In the genomic region with DNA sequence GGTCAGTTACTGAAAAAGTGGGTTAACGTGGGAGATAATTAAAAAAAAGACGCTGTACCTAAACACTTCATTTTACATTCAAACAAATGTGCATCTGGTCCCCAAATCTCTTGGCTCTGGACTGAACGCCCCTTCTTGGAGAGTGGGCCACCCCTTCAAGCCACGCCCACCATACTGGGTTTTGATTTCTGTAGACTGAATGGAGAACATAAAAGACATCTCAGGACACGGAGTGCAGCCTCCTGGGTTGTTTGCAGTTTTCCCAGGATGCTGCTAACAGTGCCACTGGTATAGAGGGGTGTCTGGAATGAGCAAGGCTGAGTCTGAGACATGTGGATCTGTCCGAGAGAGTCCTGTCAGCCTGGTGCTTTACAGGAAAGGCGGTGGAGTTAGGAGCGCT, we compare ENCODE assay signal across 15 cellular contexts. TPM values are rescaled to one million over a fixed set of nuclear protein-coding genes. Genes with fewer than 3 reads are reported as not detected.
DNase-seq lines count a peak whose midpoint lies in the region; ATAC-seq and TF ChIP-seq lines count a peak whose summit lies in the region.
"Had no signal": no experiment of that assay in that cellular context is flagged by ENCODE, and none has a peak within 500 bp of the region (broad histone marks: within the 10 kb centered on the region; RNA-seq: fewer than 3 reads in every experiment).

No MANE protein-coding gene starts in this region.

- in situ Hi-C loops in Panc1 (cut with HindIII; ENCODE audit: low pct_unique_long_range_greater_than_20kb, low sequenced_read_pairs) (no loop called here), gastrocnemius medialis (cut with MboI; ENCODE audit: low sequenced_read_pairs in 4 of 4) (no loop called here)

- ATAC-seq in Panc1 (no peak), gastrocnemius medialis (no peak)
- ATAC-seq: CD8-positive, alpha-beta T cell had no signal

- CTCF ChIA-PET in Caco-2 (lab: Charles Lee) (no interaction called here), Panc1 (lab: Charles Lee) (no interaction called here)

- 94 to 97% (median 96%) methylated on average over 8 of the region's 8 CpGs for WGBS in spleen, 5 donors

- H3K27me3 Mint-ChIP-seq in Caco-2 (ENCODE audit: insufficient read depth, unreplicated experiment) (no peaks in the 10 kb centered on the region), glutamatergic neuron (ENCODE audit: unreplicated experiment) (peaks cover 5% of the 10 kb centered on the region)

- H3K36me3 ChIP-seq in Caco-2 (ENCODE audit: control insufficient read depth, insufficient read depth, low read length) = peaks cover 10% of the 10 kb centered on the region
- H3K36me3 ChIP-seq in Panc1 (ENCODE audit: control insufficient read depth, insufficient read depth, low read length) = no peaks in the 10 kb centered on the region
- peaks cover 0 to 87% (median 19%) of the 10 kb centered on the region in 6 donors for H3K36me3 ChIP-seq in spleen
- peaks cover 0 to 6% of the 10 kb centered on the region in 2 donors for H3K36me3 ChIP-seq in gastrocnemius medialis

- TF ChIP-seq CTCF in Caco-2 (IDR thresholded peaks at IDR 0.05; ENCODE audit: insufficient read depth in 1 of 2, low read depth in 1 of 2, low read length in 1 of 2, severe bottlenecking in 1 of 2, unreplicated experiment in 1 of 2) (no peak), Panc1 (IDR thresholded peaks at IDR 0.05) (no peak), glutamatergic neuron (IDR thresholded peaks at IDR 0.05; ENCODE audit: partially characterized antibody, unreplicated experiment) (no peak), spleen (IDR thresholded peaks at IDR 0.05 in 8 of 11, conservative IDR thresholded peaks at IDR 0.05 in 3 of 11) (no peak), gastrocnemius medialis (IDR thresholded peaks at IDR 0.05 in 4 of 5, conservative IDR thresholded peaks at IDR 0.05 in 1 of 5) (no peak)

- TF ChIP-seq POLR2A in spleen (IDR thresholded peaks at IDR 0.05) = no peak
- TF ChIP-seq POLR2A in gastrocnemius medialis (IDR thresholded peaks at IDR 0.05) = no peak

- BruUV-seq in Caco-2 (replicated peaks; lab: Mats Ljungman, UMichigan) = TSS peak; percentile 17
- BruUV-seq in Panc1 (replicated peaks; lab: Mats Ljungman, UMichigan) = TSS peak; percentile 53

- H3K27me3 ChIP-seq in Caco-2 (replicated peaks; ENCODE audit: control insufficient read depth, insufficient read depth, low read length) = no peaks in the 10 kb centered on the region
- H3K27me3 ChIP-seq in Panc1 (ENCODE audit: control insufficient read depth, insufficient read depth, low read length) = no peaks in the 10 kb centered on the region
- no peaks in the 10 kb centered on the region for H3K27me3 ChIP-seq in spleen (replicated peaks in 1 of 7)
- H3K27me3 ChIP-seq in gastrocnemius medialis = no peaks in the 10 kb centered on the region
- H3K27me3 ChIP-seq: BE2C had no signal

- no peak overlapping the region for H3K4me3 ChIP-seq in Caco-2 (ENCODE audit: low read depth, low read length)
- H3K4me3 ChIP-seq in Panc1 (ENCODE audit: low read depth in 2 of 2, low read length in 2 of 2) = no peak overlapping the region
- H3K4me3 ChIP-seq in spleen = no peak overlapping the region
- H3K4me3 ChIP-seq in gastrocnemius medialis = no peak overlapping the region
- H3K4me3 ChIP-seq: HAP-1 had no signal

- H3K4me1 Mint-ChIP-seq in Caco-2 (ENCODE audit: low read depth, unreplicated experiment) (no peaks in the 10 kb centered on the region), glutamatergic neuron (ENCODE audit: low read depth, unreplicated experiment) (peaks cover 22% of the 10 kb centered on the region)

- H3K36me3 Mint-ChIP-seq in Caco-2 (ENCODE audit: insufficient read depth, unreplicated experiment) (peaks cover 72% of the 10 kb centered on the region), glutamatergic neuron (ENCODE audit: unreplicated experiment) (peaks cover 28% of the 10 kb centered on the region)

- DNase-seq in Caco-2 (peak in 1 of 2 experiments; percentile 14), Panc1 (ENCODE audit: low read depth, low spot score) (no peak), glutamatergic neuron (no peak), spleen (peak; percentile 1), NCI-H146 (lab: John Stamatoyannopoulos, UW) (no peak), D341Med (ENCODE audit: low spot score) (no peak), gastrocnemius medialis (no peak)
- no peak for DNase-seq in stimulated activated CD4-positive, alpha-beta T cell treated with anti-CD3 and anti-CD28 coated beads, Interleukin-2, amount 100 ng/mL, for 48 hours
- DNase-seq: BE2C, EL, NCI-H2227 treated with DMSO at 0.1 percent for 48 hours, NCI-H526 had no signal

- no peak overlapping the region for H3K27ac Mint-ChIP-seq in Caco-2 (ENCODE audit: unreplicated experiment)
- H3K27ac Mint-ChIP-seq in glutamatergic neuron (ENCODE audit: unreplicated experiment) = peak overlapping the region; percentile 20
- H3K27ac Mint-ChIP-seq: CD8-positive, alpha-beta T cell had no signal

- intact Hi-C loops in Caco-2 (cut with micrococcal nuclease; ENCODE audit: unreplicated experiment) = no loop called here
- intact Hi-C loops in Panc1 (cut with micrococcal nuclease; ENCODE audit: unreplicated experiment) = no loop called here
- intact Hi-C loops in spleen (cut with DNase I; ENCODE audit: low total_unique reads) = no loop called here
- intact Hi-C loops in gastrocnemius medialis (cut with DNase I; ENCODE audit: low total_unique reads) = no loop called here

- H3K27ac ChIP-seq in Panc1 (ENCODE audit: low read length) (no peak overlapping the region), spleen (no peak overlapping the region), gastrocnemius medialis (no peak overlapping the region)
- H3K27ac ChIP-seq: RWPE1 had no signal

- POLR2A ChIA-PET in Caco-2 (lab: Charles Lee) = no interaction called here
- POLR2A ChIA-PET in Panc1 (lab: Charles Lee) = no interaction called here

- H3K9me3 ChIP-seq in Caco-2 = no peaks in the 10 kb centered on the region
- no peaks in the 10 kb centered on the region for H3K9me3 ChIP-seq in Panc1 (ENCODE audit: control insufficient read depth, insufficient read depth, low read depth, low read length)
- peaks cover 0 to 7% (median 0%) of the 10 kb centered on the region in 8 donors for H3K9me3 ChIP-seq in spleen
- no peaks in the 10 kb centered on the region for H3K9me3 ChIP-seq in gastrocnemius medialis
- H3K9me3 ChIP-seq: BE2C, HAP-1 had no signal

- H3K4me1 ChIP-seq in Caco-2 = no peaks in the 10 kb centered on the region
- no peaks in the 10 kb centered on the region for H3K4me1 ChIP-seq in Panc1 (ENCODE audit: control insufficient read depth, insufficient read depth, low read length)
- no peaks in the 10 kb centered on the region for H3K4me1 ChIP-seq in spleen
- H3K4me1 ChIP-seq in gastrocnemius medialis = no peaks in the 10 kb centered on the region
- H3K4me1 ChIP-seq: BE2C, HAP-1 had no signal

- H3K4me3 Mint-ChIP-seq in Caco-2 (ENCODE audit: unreplicated experiment) = no peak overlapping the region
- no peak overlapping the region for H3K4me3 Mint-ChIP-seq in glutamatergic neuron (ENCODE audit: unreplicated experiment)
- H3K4me3 Mint-ChIP-seq: CD8-positive, alpha-beta T cell had no signal

- no peaks in the 10 kb centered on the region for H3K9me3 Mint-ChIP-seq in Caco-2 (ENCODE audit: unreplicated experiment)
- peaks cover 14% of the 10 kb centered on the region for H3K9me3 Mint-ChIP-seq in glutamatergic neuron (ENCODE audit: unreplicated experiment)
- H3K9me3 Mint-ChIP-seq: CD8-positive, alpha-beta T cell had no signal

RNA-seq across cellular contexts. Expression of gene TFDP1, which starts 10.6 kb away (rescaled TPM):
- total RNA-seq in Caco-2 (2022) (136 and 140 TPM in 2 replicates), Panc1 (2021; ENCODE audit: unreplicated experiment) (91.6 TPM), glutamatergic neuron (ENCODE audit: unreplicated experiment) (62.0 TPM), spleen (10 to 100 TPM; 47.5 to 91.7 (median 59.4) TPM), gastrocnemius medialis (10 to 100 TPM; 14.9 to 35.4 (median 29.1) TPM)
- polyA plus RNA-seq in Panc1 (2012; ENCODE audit: insufficient read length) = 74.3 TPM
- polyA plus RNA-seq in spleen = 10 to 100 TPM; 21.7 to 42.4 (median 40.1) TPM
